ENCODE assay signal across 2 cellular contexts in genomic region chr7:138352570-138353461, GRCh38.
TF ChIP-seq lines count a peak whose summit lies in the region.

No MANE protein-coding gene starts in this region.

TF ChIP-seq in K562, 482 proteins besides CTCF, POLR2A, EP300 and RAD21 (continued from another document and continues in another):
- no peak for TF ChIP-seq CTCFL (IDR thresholded peaks at IDR 0.05; ENCODE audit: borderline replicate concordance, insufficient read depth, low read depth, low read length, poor library complexity, severe bottlenecking)
- peak in 1 of 2 experiments; percentile 15; a peak in 2 of 4 replicates for TF ChIP-seq MLLT1 (IDR thresholded peaks at IDR 0.05)
- TF ChIP-seq ZNF830 (CRISPR knock-in tag; IDR thresholded peaks at IDR 0.05) = no peak
- TF ChIP-seq ZBTB8A (IDR thresholded peaks at IDR 0.05; ENCODE audit: partially characterized antibody) = no peak
- TF ChIP-seq ZNF583 (CRISPR knock-in tag; IDR thresholded peaks at IDR 0.05) = peak; percentile 75
- TF ChIP-seq MLX (CRISPR knock-in tag; conservative IDR thresholded peaks at IDR 0.05) = no peak
- no peak for TF ChIP-seq ZZZ3 (IDR thresholded peaks at IDR 0.05)
- TF ChIP-seq NR0B1 (IDR thresholded peaks at IDR 0.05; ENCODE audit: partially characterized antibody) = no peak
- TF ChIP-seq U2AF2 (optimal IDR thresholded peaks at IDR 0.05; ENCODE audit: low read depth, low read length) = no peak
- no peak for TF ChIP-seq YBX1 (IDR thresholded peaks at IDR 0.05)
- TF ChIP-seq DMBX1 (CRISPR knock-in tag; IDR thresholded peaks at IDR 0.05; ENCODE audit: borderline replicate concordance) = peak; percentile 89; the same call in 1 of the 2 replicates
- peak; percentile 51; the same call in 1 of the 2 replicates for TF ChIP-seq NR2C1 (IDR thresholded peaks at IDR 0.05)
- peak; percentile 81 for TF ChIP-seq NR2C1 (tag; IDR thresholded peaks at IDR 0.05)
- TF ChIP-seq HDAC6 (IDR thresholded peaks at IDR 0.05; ENCODE audit: low read depth, low read length) = no peak
- no peak for TF ChIP-seq ZNF280B (CRISPR knock-in tag; IDR thresholded peaks at IDR 0.05)
- TF ChIP-seq ZNF224 (CRISPR knock-in tag; IDR thresholded peaks at IDR 0.05) = no peak
- no peak; the same call in 1 of the 2 replicates for TF ChIP-seq KLF6 (CRISPR knock-in tag; IDR thresholded peaks at IDR 0.05; ENCODE audit: borderline replicate concordance)
- no peak for TF ChIP-seq RFX7 (CRISPR knock-in tag; IDR thresholded peaks at IDR 0.05)
- TF ChIP-seq PHF8 (IDR thresholded peaks at IDR 0.05; ENCODE audit: borderline replicate concordance, low read length) = peak; percentile 51; the same call in 1 of the 2 replicates
- TF ChIP-seq CBX8 (IDR thresholded peaks at IDR 0.05; ENCODE audit: borderline replicate concordance, extremely low read depth, low read depth, low read length, poor library complexity, severe bottlenecking) = no peak

TF ChIP-seq in HepG2, 621 proteins besides CTCF, POLR2A, EP300 and RAD21 (continued from another document and continues in another):
- TF ChIP-seq JDP2 (CRISPR knock-in tag; IDR thresholded peaks at IDR 0.05; ENCODE audit: borderline replicate concordance) (no peak; the same call in 1 of the 2 replicates), NKX3-1 (CRISPR knock-in tag; IDR thresholded peaks at IDR 0.05) (peak; percentile 64; the same call in 1 of the 2 replicates), ZNF768 (CRISPR knock-in tag; IDR thresholded peaks at IDR 0.05) (no peak; the same call in 1 of the 2 replicates), NFE2L1 (CRISPR knock-in tag; IDR thresholded peaks at IDR 0.05; ENCODE audit: borderline replicate concordance) (no peak), ZNF569 (CRISPR knock-in tag; IDR thresholded peaks at IDR 0.05; ENCODE audit: borderline replicate concordance) (no peak), NFKBIZ (CRISPR knock-in tag; IDR thresholded peaks at IDR 0.05) (peak; percentile 87; the same call in 1 of the 2 replicates), SYNCRIP (IDR thresholded peaks at IDR 0.05; ENCODE audit: insufficient read depth, low read depth, low read length) (no peak), ZFP37 (CRISPR knock-in tag; IDR thresholded peaks at IDR 0.05; ENCODE audit: borderline replicate concordance) (no peak), HMGXB3 (CRISPR knock-in tag; IDR thresholded peaks at IDR 0.05; ENCODE audit: borderline replicate concordance) (peak; percentile 83; the same call in 1 of the 2 replicates), PLSCR1 (CRISPR knock-in tag; IDR thresholded peaks at IDR 0.05; ENCODE audit: borderline replicate concordance) (no peak), KMT2B (CRISPR knock-in tag; IDR thresholded peaks at IDR 0.05) (peak; percentile 57), PBX3 (CRISPR knock-in tag; IDR thresholded peaks at IDR 0.05; ENCODE audit: borderline replicate concordance) (0 out of 2 replicates have a peak, but pooled peaks have one; percentile 34), ZNF773 (CRISPR knock-in tag; IDR thresholded peaks at IDR 0.05; ENCODE audit: borderline replicate concordance) (0 out of 2 replicates have a peak, but pooled peaks have one; percentile 53), KDM3A (CRISPR knock-in tag; IDR thresholded peaks at IDR 0.05; ENCODE audit: low read depth) (peak; percentile 85), RORA (CRISPR knock-in tag; IDR thresholded peaks at IDR 0.05) (no peak), KLF13 (CRISPR knock-in tag; IDR thresholded peaks at IDR 0.05) (no peak), ELK4 (CRISPR knock-in tag; IDR thresholded peaks at IDR 0.05; ENCODE audit: borderline replicate concordance) (no peak), ZBTB37 (CRISPR knock-in tag; IDR thresholded peaks at IDR 0.05) (no peak), ZBTB40 (IDR thresholded peaks at IDR 0.05) (no peak), ZBTB40 (CRISPR knock-in tag; IDR thresholded peaks at IDR 0.05) (no peak; the same call in 1 of the 2 replicates), ZFP91 (CRISPR knock-in tag; IDR thresholded peaks at IDR 0.05; ENCODE audit: borderline replicate concordance) (peak; percentile 68; the same call in 1 of the 2 replicates), FLYWCH1 (CRISPR knock-in tag; IDR thresholded peaks at IDR 0.05) (no peak), CEBPG (CRISPR knock-in tag; IDR thresholded peaks at IDR 0.05) (peak; percentile 97), KLF9 (CRISPR knock-in tag; IDR thresholded peaks at IDR 0.05; ENCODE audit: low read depth) (no peak), ZSCAN12 (CRISPR knock-in tag; IDR thresholded peaks at IDR 0.05) (no peak), FOXK2 (IDR thresholded peaks at IDR 0.05) (no peak)
